Comparison of ENCODE assay signal across 27 cellular contexts in the genomic region with DNA sequence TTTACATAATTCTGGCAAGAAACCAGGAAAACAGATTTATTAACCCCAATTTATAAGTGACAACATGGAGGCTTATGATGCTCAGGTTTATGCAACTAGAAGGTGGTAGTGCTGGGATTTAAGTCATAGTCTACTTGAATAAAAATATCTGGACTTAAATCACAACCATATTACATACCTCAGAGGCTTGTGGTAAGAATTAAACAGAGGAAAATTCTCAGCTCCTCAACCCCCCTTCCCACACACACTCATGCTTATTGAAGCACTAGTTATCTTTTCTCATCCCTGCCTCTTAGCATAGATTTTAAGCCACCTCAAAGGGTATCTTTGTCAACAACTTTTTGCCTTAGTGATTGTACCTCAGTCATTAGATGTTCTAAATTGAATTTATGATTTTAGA.
"Had no signal": no experiment of that assay in that cellular context is flagged by ENCODE, and none has a peak within 500 bp of the region (broad histone marks: within the 10 kb centered on the region; RNA-seq: fewer than 3 reads in every experiment).

No MANE protein-coding gene starts in this region.

- H3K27ac ChIP-seq: HL-60, RWPE1 had no signal

- H3K27me3 ChIP-seq: MG63 had no signal

- DNase-seq: Karpas-422; KG1; MG63; NCI-H1092; NCI-H1105 treated with DMSO at 0.1 percent for 48 hours; NCI-H1417 treated with DMSO at 0.1 percent for 48 hours; NCI-H146; NCI-H1694 treated with DMSO at 0.1 percent for 48 hours; NCI-H1930; NCI-H2081; NCI-H2107; NCI-H2171; NCI-H226; NCI-H446; NCI-H510A; NCI-H524 treated with DMSO at 0.1 percent for 48 hours; NCI-H774; NK-92 treated with Interleukin-12 subunit alpha and Interleukin-12 subunit beta, amount 100 ng/mL, for 24 hours; PC-3; SHP77; SK-N-SH; SW 1271; T-cell had no signal

- H3K4me2 ChIP-seq: SK-N-SH had no signal

- ATAC-seq: Panc1, PC-3, T-cell had no signal

- H3K36me3 ChIP-seq: MG63 had no signal

- H3K9ac ChIP-seq: SK-N-SH had no signal

- FAIRE-seq: HTR-8/SVneo had no signal

- H3K4me3 ChIP-seq: MG63 had no signal

- H3K9me3 ChIP-seq: MG63, SK-N-SH had no signal
